In the genomic region with DNA sequence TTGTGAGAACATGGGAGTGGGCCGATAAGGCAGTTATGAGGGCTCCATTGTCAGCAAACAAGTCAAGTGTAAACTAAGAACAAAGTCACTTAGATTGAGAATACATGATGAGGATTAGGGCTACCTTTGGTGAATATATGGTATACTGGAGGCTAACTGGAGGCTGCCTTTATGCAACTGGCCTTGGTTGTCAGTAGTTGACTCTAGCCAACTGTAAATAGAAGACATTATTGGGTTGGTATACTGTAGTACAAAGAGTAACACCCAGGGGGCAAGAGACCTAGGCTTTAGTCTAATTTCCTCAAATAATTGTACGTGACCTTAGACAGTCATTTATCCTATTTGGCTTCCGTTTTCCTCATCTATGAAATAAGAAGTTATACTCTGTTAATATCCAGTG, we compare ENCODE assay signal across 21 cellular contexts.
"Had no signal": no experiment of that assay in that cellular context is flagged by ENCODE, and none has a peak within 500 bp of the region (broad histone marks: within the 10 kb centered on the region; RNA-seq: fewer than 3 reads in every experiment).

No MANE protein-coding gene starts in this region.

- H3K27ac ChIP-seq: neutrophil, ovary, prostate gland, spleen, testis, uterus, WERI-Rb-1 had no signal

- H3K36me3 Mint-ChIP-seq: natural killer cell treated with Interleukin-12 subunit alpha and Interleukin-12 subunit beta and Interleukin-15 and Interleukin-18, amount 100 ng/mL, for 72 hours had no signal

- H3K27me3 Mint-ChIP-seq: memory B cell; natural killer cell treated with Interleukin-12 subunit alpha and Interleukin-12 subunit beta and Interleukin-15 and Interleukin-18, amount 100 ng/mL, for 72 hours had no signal

- H3K4me1 ChIP-seq: prostate gland, testis, uterus had no signal

- FAIRE-seq: bronchial epithelial cell, keratinocyte, TTC549 had no signal

- DNase-seq: activated CD4-positive, alpha-beta T cell treated with anti-CD3 and anti-CD28 coated beads, Interleukin-2, amount 50 U/mL, for 4 hours; activated CD8-positive, alpha-beta memory T cell treated with anti-CD3 and anti-CD28 coated beads, Interleukin-2, amount 50 U/mL, for 48 hours; activated naive CD4-positive, alpha-beta T cell treated with Interleukin-2 at 50 U/mL for 16 hours; activated T-cell treated with anti-CD3 and anti-CD28 coated beads, Interleukin-2, amount 50 U/mL, for 4 hours; amygdala; cortex of kidney; left colon; ovary; stimulated activated CD4-positive, alpha-beta T cell treated with anti-CD3 and anti-CD28 coated beads, Interleukin-4, amount 100 ng/mL, for 1 hour; stimulated activated naive CD4-positive, alpha-beta T cell; testis; uterus; WERI-Rb-1 had no signal

- H3K4me3 ChIP-seq: ovary, prostate gland, spleen, testis, uterus had no signal

- ATAC-seq: activated T-cell treated with anti-CD3 and anti-CD28 coated beads, Interleukin-2, amount 50 U/mL, for 4 hours; left colon; natural killer cell treated with Interleukin-12 subunit alpha and Interleukin-12 subunit beta and Interleukin-15 and Interleukin-18, amount 100 ng/mL, for 72 hours had no signal

- H3K9me3 ChIP-seq: neutrophil, ovary, prostate gland, spleen, testis, uterus had no signal

- H3K27me3 ChIP-seq: neutrophil, ovary, spleen, testis, uterus had no signal

- H3K4me3 Mint-ChIP-seq: activated T-cell treated with anti-CD3 and anti-CD28 coated beads, Interleukin-2, amount 50 U/mL, for 4 hours; memory B cell; natural killer cell treated with Interleukin-12 subunit alpha and Interleukin-12 subunit beta and Interleukin-15 and Interleukin-18, amount 100 ng/mL, for 72 hours had no signal

- H3K9me3 Mint-ChIP-seq: activated T-cell treated with anti-CD3 and anti-CD28 coated beads, Interleukin-2, amount 50 U/mL, for 4 hours; memory B cell; natural killer cell treated with Interleukin-12 subunit alpha and Interleukin-12 subunit beta and Interleukin-15 and Interleukin-18, amount 100 ng/mL, for 72 hours had no signal

- H3K27ac Mint-ChIP-seq: memory B cell; natural killer cell treated with Interleukin-12 subunit alpha and Interleukin-12 subunit beta and Interleukin-15 and Interleukin-18, amount 100 ng/mL, for 72 hours had no signal

- H3K36me3 ChIP-seq: neutrophil, ovary, prostate gland, spleen, uterus, WERI-Rb-1 had no signal
